Comparison of ENCODE assay signal across 1 cellular context in the genomic region with DNA sequence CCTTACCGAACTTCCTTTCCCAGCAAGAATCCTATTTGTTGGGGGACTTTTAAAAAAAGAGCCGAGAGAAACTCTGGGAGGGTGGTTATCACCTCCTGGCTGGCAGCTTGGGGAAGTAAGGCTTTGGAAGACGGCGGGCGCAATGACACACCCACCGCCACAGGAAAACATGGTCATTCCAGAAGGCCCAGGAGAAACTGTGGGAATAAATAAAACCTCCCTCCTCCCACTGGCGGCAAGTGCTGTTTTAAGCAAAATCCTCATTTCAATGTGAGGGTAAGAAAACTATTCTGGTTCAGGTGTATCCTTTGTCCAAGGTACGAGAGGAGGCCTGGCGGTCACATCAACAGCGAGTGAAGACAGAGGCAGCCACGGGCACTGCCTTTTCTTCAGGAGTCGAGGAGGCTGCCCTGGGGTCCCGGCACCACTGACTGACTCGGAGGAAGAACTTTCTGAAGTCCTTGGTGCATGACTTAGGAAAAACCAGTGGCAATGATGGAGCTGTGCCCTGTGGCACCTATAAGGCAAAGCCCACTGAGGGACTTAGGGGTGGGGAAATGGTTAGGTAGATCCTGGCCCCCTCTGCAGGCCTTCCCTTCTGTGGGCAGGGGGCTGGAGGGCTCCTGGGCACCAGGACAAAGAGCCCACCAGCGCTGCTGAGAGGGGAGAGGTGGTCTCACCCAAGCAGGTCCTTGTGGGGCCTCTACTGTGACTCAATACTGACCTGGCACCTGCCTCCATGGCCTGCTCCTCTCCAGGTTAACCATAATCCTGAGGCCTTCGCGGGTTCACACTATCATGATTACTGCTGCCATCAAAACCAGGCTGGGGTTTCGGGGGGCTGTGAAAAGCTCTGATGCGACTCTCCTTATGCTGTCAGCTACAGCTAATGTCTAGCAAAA.
TF ChIP-seq lines count a peak whose summit lies in the region.

No MANE protein-coding gene starts in this region.

TF ChIP-seq in endothelial cell of umbilical vein, 7 proteins besides CTCF, POLR2A, EP300 and RAD21:
- TF ChIP-seq EZH2 (IDR thresholded peaks at IDR 0.05; ENCODE audit: borderline replicate concordance, low read depth, low read length, severe bottlenecking) (no peak), MAX (IDR thresholded peaks at IDR 0.05; ENCODE audit: insufficient read depth, insufficient read length) (no peak), POLR2AphosphoS5 (IDR thresholded peaks at IDR 0.05; ENCODE audit: insufficient read depth, low read depth, low read length) (no peak), FOS (IDR thresholded peaks at IDR 0.05; ENCODE audit: borderline replicate concordance, insufficient read depth, low read length) (no peak), GATA2 (IDR thresholded peaks at IDR 0.05; ENCODE audit: insufficient read depth, insufficient read length, low read depth, low read length) (no peak), JUN (IDR thresholded peaks at IDR 0.05; ENCODE audit: borderline replicate concordance, insufficient read depth, insufficient read length, low read depth) (no peak), MYC (IDR thresholded peaks at IDR 0.05; ENCODE audit: low read depth, low read length) (no peak)
